19 cellular contexts compared by ENCODE assay signal in the genomic region with DNA sequence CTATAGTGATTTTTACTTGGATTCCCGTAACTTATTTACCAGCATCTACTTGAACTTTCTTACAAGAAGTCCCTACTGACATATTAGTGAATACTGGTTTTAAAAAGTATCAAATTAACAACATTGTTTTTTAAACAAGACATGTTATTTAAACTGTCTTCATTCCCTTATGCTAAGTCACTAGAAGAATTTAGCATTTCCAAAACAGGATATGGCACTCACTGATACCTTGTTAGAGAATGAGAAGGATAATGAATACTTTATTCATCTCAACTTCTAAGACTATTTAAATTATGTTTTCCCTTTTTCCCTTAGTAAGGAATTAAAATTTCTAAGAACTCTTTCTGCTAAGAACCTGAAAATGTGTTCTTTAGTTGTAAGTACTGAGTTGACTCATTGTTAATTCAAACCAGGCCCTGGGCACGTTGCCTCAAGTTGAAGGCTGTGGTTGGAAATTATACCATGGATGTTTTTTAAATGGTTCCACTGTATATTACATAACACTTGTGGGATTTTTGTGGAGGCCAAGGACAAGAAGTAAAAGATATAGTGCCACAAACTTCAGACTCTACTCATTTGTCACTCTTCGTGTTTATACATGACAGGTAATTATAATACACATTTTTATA.
DNase-seq lines count a peak whose midpoint lies in the region; ATAC-seq and TF ChIP-seq lines count a peak whose summit lies in the region.
"Had no signal": no experiment of that assay in that cellular context is flagged by ENCODE, and none has a peak within 500 bp of the region (broad histone marks: within the 10 kb centered on the region; RNA-seq: fewer than 3 reads in every experiment).

No MANE protein-coding gene starts in this region.

- H3K9ac ChIP-seq in HUES6 (ENCODE audit: low read length) (no peak overlapping the region), iPS-18a (ENCODE audit: low read length) (no peak overlapping the region)

- peak; percentile 14 for DNase-seq in AG08396 (ENCODE audit: low spot score)
- peak; percentile 50 for DNase-seq in brain pericyte (ENCODE audit: low read depth, low spot score)
- no peak for DNase-seq in NCI-H2171 treated with DMSO at 0.1 percent for 48 hours (lab: John Stamatoyannopoulos, UW)
- DNase-seq in natural killer cell = no peak
- DNase-seq: activated CD4-positive, alpha-beta T cell treated with anti-CD3 and anti-CD28 coated beads, Interleukin-2, amount 50 U/mL, for 4 hours; activated gamma-delta T cell treated with Interleukin-2 at 50 U/mL for 16 hours; H7; NCI-H2081 treated with DMSO at 0.1 percent for 48 hours; ovary; stimulated activated CD4-positive, alpha-beta T cell treated with anti-CD3 and anti-CD28 coated beads, Interleukin-2, amount 100 ng/mL, for 24 hours; T-helper 1 cell had no signal

- H3K27me3 Mint-ChIP-seq in natural killer cell (ENCODE audit: low read depth in 2 of 2) = no peaks in the 10 kb centered on the region
- H3K27me3 Mint-ChIP-seq: IgD-negative memory B cell; stimulated activated memory B cell treated with anti-CD40 and anti-IgM and Interleukin-4, amounts not matched to agents 10 μg/mL and 1 μg/mL and 100 μg/mL, for 72 hours had no signal

- no peak for TF ChIP-seq CTCF in natural killer cell (IDR thresholded peaks at IDR 0.05)

- H3K27ac ChIP-seq in HUES6 (ENCODE audit: low read depth, low read length) (peak overlapping the region; percentile 78), iPS-18a (ENCODE audit: low read length) (peak overlapping the region; percentile 6)
- H3K27ac ChIP-seq: C4-2B, heart right ventricle, ovary had no signal

- H3K4me3 Mint-ChIP-seq in natural killer cell = no peak overlapping the region
- H3K4me3 Mint-ChIP-seq: IgD-negative memory B cell; stimulated activated memory B cell treated with anti-CD40 and anti-IgM and Interleukin-4, amounts not matched to agents 10 μg/mL and 1 μg/mL and 100 μg/mL, for 72 hours had no signal

- no peaks in the 10 kb centered on the region for H3K27me3 ChIP-seq in HUES6 (ENCODE audit: control insufficient read depth, insufficient read depth, low read length)
- H3K27me3 ChIP-seq in iPS-18a (ENCODE audit: control insufficient read depth, insufficient read depth, low read length) = no peaks in the 10 kb centered on the region
- H3K27me3 ChIP-seq: heart right ventricle, ovary had no signal

- H3K36me3 ChIP-seq in HUES6 (ENCODE audit: control insufficient read depth, insufficient read depth, low read length) (no peaks in the 10 kb centered on the region), iPS-18a (ENCODE audit: control insufficient read depth, low read depth, low read length) (no peaks in the 10 kb centered on the region)
- H3K36me3 ChIP-seq: heart right ventricle, ovary had no signal

- intact Hi-C loops in natural killer cell (cut with micrococcal nuclease) = no loop called here

- ATAC-seq in HG03565 (IDR thresholded peaks at IDR 0.05; ENCODE audit: unreplicated experiment) (no peak), natural killer cell (no peak), HG03457 (IDR thresholded peaks at IDR 0.05; ENCODE audit: unreplicated experiment) (no peak)
- ATAC-seq: stimulated activated memory B cell treated with anti-CD40 and anti-IgM and Interleukin-4, amounts not matched to agents 10 μg/mL and 1 μg/mL and 100 μg/mL, for 72 hours had no signal

- H3K9me3 ChIP-seq in HUES6 (ENCODE audit: control insufficient read depth, insufficient read depth, low read depth, low read length) = no peaks in the 10 kb centered on the region
- no peaks in the 10 kb centered on the region for H3K9me3 ChIP-seq in iPS-18a (ENCODE audit: control insufficient read depth, low read depth, low read length)
- H3K9me3 ChIP-seq: heart right ventricle, ovary had no signal

- no peak overlapping the region for H3K4me3 ChIP-seq in HUES6 (ENCODE audit: low read depth, low read length)
- H3K4me3 ChIP-seq in iPS-18a (ENCODE audit: low read length) = no peak overlapping the region
- H3K4me3 ChIP-seq: heart right ventricle, ovary had no signal

- H3K36me3 Mint-ChIP-seq in natural killer cell = no peaks in the 10 kb centered on the region
- H3K36me3 Mint-ChIP-seq: IgD-negative memory B cell; stimulated activated memory B cell treated with anti-CD40 and anti-IgM and Interleukin-4, amounts not matched to agents 10 μg/mL and 1 μg/mL and 100 μg/mL, for 72 hours had no signal

- peaks cover 43% of the 10 kb centered on the region for H3K4me1 ChIP-seq in HUES6 (ENCODE audit: control insufficient read depth, insufficient read depth, low read length)
- peaks cover 36% of the 10 kb centered on the region for H3K4me1 ChIP-seq in iPS-18a (ENCODE audit: control insufficient read depth, low read depth, low read length)
- H3K4me1 ChIP-seq: heart right ventricle had no signal

- H3K4me1 Mint-ChIP-seq in natural killer cell = no peaks in the 10 kb centered on the region
- H3K4me1 Mint-ChIP-seq: IgD-negative memory B cell; stimulated activated memory B cell treated with anti-CD40 and anti-IgM and Interleukin-4, amounts not matched to agents 10 μg/mL and 1 μg/mL and 100 μg/mL, for 72 hours had no signal

- no peak overlapping the region for H3K27ac Mint-ChIP-seq in natural killer cell
- H3K27ac Mint-ChIP-seq: IgD-negative memory B cell; stimulated activated memory B cell treated with anti-CD40 and anti-IgM and Interleukin-4, amounts not matched to agents 10 μg/mL and 1 μg/mL and 100 μg/mL, for 72 hours had no signal

- peaks cover 7 to 17% of the 10 kb centered on the region in 2 donors for H3K9me3 Mint-ChIP-seq in natural killer cell
- H3K9me3 Mint-ChIP-seq: stimulated activated memory B cell treated with anti-CD40 and anti-IgM and Interleukin-4, amounts not matched to agents 10 μg/mL and 1 μg/mL and 100 μg/mL, for 72 hours had no signal

Comparison
In these comparisons a context has a peak if more than half of its experiments do, and no peak if none do; other contexts are left out.
1. DNase-seq: peak in AG08396 (single experiment) and brain pericyte (single experiment); none in NCI-H2171 treated with DMSO at 0.1 percent for 48 hours (single experiment) and natural killer cell (single experiment).